In genomic region chr2:66390152-66390551, GRCh38 we compare ENCODE assay signal across 17 cellular contexts. TPM values are rescaled to one million over a fixed set of nuclear protein-coding genes. Genes with fewer than 3 reads are reported as not detected.
A peak's percentile ranks its signal among the peaks of the same experiment; 100 is the strongest.
DNase-seq lines count a peak whose midpoint lies in the region; ATAC-seq and TF ChIP-seq lines count a peak whose summit lies in the region.
"Had no signal": no experiment of that assay in that cellular context is flagged by ENCODE, and none has a peak within 500 bp of the region (broad histone marks: within the 10 kb centered on the region; RNA-seq: fewer than 3 reads in every experiment).

No MANE protein-coding gene starts in this region.

- POLR2A ChIA-PET in PC-9 (lab: Charles Lee; ENCODE audit: unreplicated experiment), result no interaction called here

- H3K4me2 ChIP-seq in PC-9 (peak overlapping the region; percentile 72), trophoblast cell (ENCODE audit: low read length) (no peak overlapping the region)
- H3K4me2 ChIP-seq: KMS-11 had no signal

- peak overlapping the region; percentile 11 for H2BK120ac ChIP-seq in trophoblast cell (ENCODE audit: insufficient read depth, low read length, poor library complexity)

- ATAC-seq in esophagus mucosa (peak; percentile 51), GM21737 (IDR thresholded peaks at IDR 0.05; ENCODE audit: unreplicated experiment) (no peak), GM18517 (IDR thresholded peaks at IDR 0.05; ENCODE audit: unreplicated experiment) (no peak)

- WGBS in trophoblast cell (ENCODE audit: extremely low coverage, insufficient coverage, insufficient read length), result no CpG with 5 or more reads among the region's 4 CpGs

- no peak for TF ChIP-seq CTCF in PC-9 (conservative IDR thresholded peaks at IDR 0.05)

- H4K91ac ChIP-seq in trophoblast cell (ENCODE audit: low read depth, low read length), result no peak overlapping the region

- H3K18ac ChIP-seq in trophoblast cell (ENCODE audit: low read length), result peak overlapping the region; percentile 71

- H3K27me3 ChIP-seq in PC-9 (ENCODE audit: insufficient read depth, low read depth) (no peaks in the 10 kb centered on the region), trophoblast cell (ENCODE audit: insufficient read depth, low read length) (no peaks in the 10 kb centered on the region)

- DNase-seq in PC-9 (no peak), trophoblast cell (no peak), DMS153 (lab: John Stamatoyannopoulos, UW) (no peak)
- DNase-seq in central memory CD4-positive, alpha-beta T cell, result no peak
- DNase-seq: COR-L47, DND-41, GF-D8, GOT3, MM.1S, SJCRH30 had no signal

- H2AFZ ChIP-seq in PC-9 (no peak overlapping the region), trophoblast cell (ENCODE audit: insufficient read depth, low read length, poor library complexity) (peak overlapping the region; percentile 1)

- H3K4me3 ChIP-seq in PC-9 (peak overlapping the region; percentile 54; the same call in 1 of the 2 replicates), trophoblast cell (ENCODE audit: low read depth, low read length) (no peak overlapping the region)
- H3K4me3 ChIP-seq: SJCRH30 had no signal

- H3K4ac ChIP-seq in trophoblast cell (ENCODE audit: low read depth, low read length), result no peak overlapping the region

- H3K79me2 ChIP-seq in PC-9 (ENCODE audit: low read depth) (no peaks in the 10 kb centered on the region), trophoblast cell (ENCODE audit: control insufficient read depth, insufficient read depth, low read length, poor library complexity) (peaks cover 1% of the 10 kb centered on the region)

- H4K12ac ChIP-seq in trophoblast cell (ENCODE audit: low read depth, low read length), result no peak overlapping the region

- CTCF ChIA-PET in PC-9 (lab: Charles Lee), result no interaction called here

- peak overlapping the region; percentile 77; the same call in 1 of the 2 replicates for H3K9ac ChIP-seq in ES-I3 (ENCODE audit: low read depth, low read length)
- H3K9ac ChIP-seq in trophoblast cell (ENCODE audit: low read length), result no peak overlapping the region
- H3K9ac ChIP-seq: KMS-11 had no signal

- H4K20me1 ChIP-seq in PC-9 (ENCODE audit: insufficient read depth), result no peaks in the 10 kb centered on the region

- intact Hi-C loops in PC-9 (cut with micrococcal nuclease; ENCODE audit: unreplicated experiment), result no loop called here

- no peaks in the 10 kb centered on the region for H3K9me3 ChIP-seq in ES-I3 (ENCODE audit: control insufficient read depth, insufficient read depth, low read length)
- H3K9me3 ChIP-seq in PC-9 (ENCODE audit: insufficient read depth, low read depth), result peaks cover 5% of the 10 kb centered on the region; the same call in 1 of the 2 replicates
- no peaks in the 10 kb centered on the region for H3K9me3 ChIP-seq in trophoblast cell (ENCODE audit: insufficient read depth, low read depth, low read length)
- H3K9me3 ChIP-seq: A549, SJCRH30 had no signal

- H2AK5ac ChIP-seq in trophoblast cell (ENCODE audit: low read length), result peak overlapping the region; percentile 69

- H3K23ac ChIP-seq in trophoblast cell (ENCODE audit: low read length), result no peak overlapping the region

- H3K27ac ChIP-seq in PC-9 (0 out of 2 replicates have a peak overlapping the region, but pooled peaks have one; percentile 30), trophoblast cell (ENCODE audit: low read depth, low read length) (no peak overlapping the region)
- H3K27ac ChIP-seq: A549, C4-2B, KMS-11, SJCRH30 had no signal

- H3K9me2 ChIP-seq in PC-9 (ENCODE audit: insufficient read depth), result no peaks in the 10 kb centered on the region

- peaks cover 4% of the 10 kb centered on the region for H3F3A ChIP-seq in PC-9 (ENCODE audit: insufficient read depth, low read depth)

- no TSS peak for BruUV-seq in PC-9 (replicated peaks; lab: Mats Ljungman, UMichigan)

- H2BK12ac ChIP-seq in trophoblast cell (ENCODE audit: low read length), result peak overlapping the region; percentile 84

- peaks cover 4% of the 10 kb centered on the region for H3K79me1 ChIP-seq in trophoblast cell (ENCODE audit: low read length)

- no peaks in the 10 kb centered on the region for H3K36me3 ChIP-seq in ES-I3 (ENCODE audit: insufficient read depth, low read length)
- no peaks in the 10 kb centered on the region for H3K36me3 ChIP-seq in PC-9 (ENCODE audit: low read depth)
- H3K36me3 ChIP-seq in trophoblast cell (ENCODE audit: control insufficient read depth in 1 of 2, insufficient read depth in 2 of 2, low read length in 2 of 2), result no peaks in the 10 kb centered on the region
- H3K36me3 ChIP-seq: SJCRH30 had no signal

- peaks cover 7% of the 10 kb centered on the region for H3K4me1 ChIP-seq in ES-I3 (ENCODE audit: insufficient read depth, low read length)
- H3K4me1 ChIP-seq in PC-9 (replicated peaks; ENCODE audit: insufficient read depth), result peaks cover 15% of the 10 kb centered on the region
- H3K4me1 ChIP-seq in trophoblast cell (ENCODE audit: control insufficient read depth in 1 of 2, insufficient read depth in 2 of 2, low read length in 2 of 2), result peaks cover 5 to 7% of the 10 kb centered on the region in 2 experiments
- H3K4me1 ChIP-seq: SJCRH30 had no signal

- H3K14ac ChIP-seq in trophoblast cell (ENCODE audit: low read length), result peak overlapping the region; percentile 56

- H4K8ac ChIP-seq in trophoblast cell (ENCODE audit: low read depth, low read length), result peak overlapping the region; percentile 54

- peak overlapping the region; percentile 14 for H2BK5ac ChIP-seq in trophoblast cell (ENCODE audit: low read depth, low read length, poor library complexity)

RNA-seq across cellular contexts. Expression of gene MEIS1, which starts 44.8 kb away (rescaled TPM):
- total RNA-seq in PC-9 (2021) (5.4 and 9.1 TPM in 2 replicates), esophagus mucosa (31.8 TPM)
- 19.4 and 19.9 TPM in 2 replicates for polyA plus RNA-seq in trophoblast cell (2013)
